In genomic region chr7:4682621-4683042, GRCh38 we compare ENCODE assay signal across 8 cellular contexts. TPM values are rescaled to one million over a fixed set of nuclear protein-coding genes. Genes with fewer than 3 reads are reported as not detected.
DNase-seq lines count a peak whose midpoint lies in the region; ATAC-seq and TF ChIP-seq lines count a peak whose summit lies in the region.

No MANE protein-coding gene starts in this region.

- H3K27ac ChIP-seq in HL-60 (replicated peaks) (peak overlapping the region; percentile 82), WERI-Rb-1 (peak overlapping the region; percentile 71), coronary artery (peak overlapping the region; percentile 95), lung (ENCODE audit: low read depth in 1 of 2, low read length in 1 of 2) (peak overlapping the region; percentile 70 to 94)

- H3K36me3 ChIP-seq in WERI-Rb-1 (peaks cover 10% of the 10 kb centered on the region), lung (ENCODE audit: control insufficient read depth in 2 of 2, insufficient read depth in 2 of 2, low read length in 2 of 2) (no peaks in the 10 kb centered on the region)

- peaks cover 48% of the 10 kb centered on the region for H3K4me1 Mint-ChIP-seq in stimulated activated naive CD8-positive, alpha-beta T cell treated with anti-CD3 and anti-CD28 coated beads, Interleukin-15, amount 100 ng/mL, for 72 hours

- DNase-seq in DMS153 treated with DMSO at 0.1 percent for 48 hours (lab: John Stamatoyannopoulos, UW; ENCODE audit: unreplicated experiment) = peak; percentile 33
- DNase-seq in HL-60 (ENCODE audit: low read depth in 1 of 2, low spot score in 1 of 2) = peak in 1 of 2 experiments; percentile 36
- peak; percentile 48 for DNase-seq in WERI-Rb-1
- DNase-seq in coronary artery (ENCODE audit: low spot score) = no peak
- DNase-seq in lung (ENCODE audit: low spot score) = peak; percentile 58
- peak; percentile 66 for DNase-seq in stimulated activated naive CD8-positive, alpha-beta T cell treated with anti-CD3 and anti-CD28 coated beads, Interleukin-15, amount 100 ng/mL, for 72 hours
- DNase-seq in superior temporal gyrus (ENCODE audit: extremely low spot score) = no peak

- H3K4me3 ChIP-seq in HL-60 (replicated peaks; ENCODE audit: insufficient read depth, low read length) (peak overlapping the region; percentile 92), WERI-Rb-1 (ENCODE audit: low read depth, low read length) (peak overlapping the region; percentile 89), coronary artery (peak overlapping the region; percentile 86), lung (peak overlapping the region; percentile 100)

- TF ChIP-seq CTCF in HL-60 (IDR thresholded peaks at IDR 0.05; ENCODE audit: insufficient read depth, low read length) (no peak), WERI-Rb-1 (IDR thresholded peaks at IDR 0.05; ENCODE audit: low read depth, low read length) (0 out of 2 replicates have a peak, but pooled peaks have one; percentile 23), coronary artery (IDR thresholded peaks at IDR 0.05) (no peak), lung (IDR thresholded peaks at IDR 0.05; ENCODE audit: control extremely low read depth, extremely low read depth) (no peak)

- H3K27ac Mint-ChIP-seq in stimulated activated naive CD8-positive, alpha-beta T cell treated with anti-CD3 and anti-CD28 coated beads, Interleukin-15, amount 100 ng/mL, for 72 hours = no peak overlapping the region

- no peaks in the 10 kb centered on the region for H3K9me3 Mint-ChIP-seq in stimulated activated naive CD8-positive, alpha-beta T cell treated with anti-CD3 and anti-CD28 coated beads, Interleukin-15, amount 100 ng/mL, for 72 hours

- peak overlapping the region; percentile 85 to 95 for H3K4me3 Mint-ChIP-seq in stimulated activated naive CD8-positive, alpha-beta T cell treated with anti-CD3 and anti-CD28 coated beads, Interleukin-15, amount 100 ng/mL, for 72 hours

- H3K9me3 ChIP-seq in WERI-Rb-1 (ENCODE audit: severe bottlenecking) (peaks cover 2% of the 10 kb centered on the region), lung (ENCODE audit: control insufficient read depth in 2 of 2, insufficient read depth in 1 of 2, low read length in 1 of 2) (no peaks in the 10 kb centered on the region)

- 1 to 3% methylated on average over 43 to 47 of the region's 47 CpGs for WGBS in lung, 2 donors

- H3K27me3 ChIP-seq in HL-60 (ENCODE audit: insufficient read depth, poor library complexity, severe bottlenecking) = no peaks in the 10 kb centered on the region
- H3K27me3 ChIP-seq in WERI-Rb-1 (ENCODE audit: insufficient read depth, low read depth, severe bottlenecking) = no peaks in the 10 kb centered on the region
- no peaks in the 10 kb centered on the region for H3K27me3 ChIP-seq in lung (ENCODE audit: control insufficient read depth, insufficient read depth)

- H3K4me1 ChIP-seq in lung (ENCODE audit: control insufficient read depth in 2 of 2, insufficient read depth in 2 of 2, low read length in 2 of 2) = peaks cover 5 to 9% of the 10 kb centered on the region in 2 donors

- peak; percentile 24 for ATAC-seq in GM21381 (IDR thresholded peaks at IDR 0.05; ENCODE audit: unreplicated experiment)
- ATAC-seq in lung (ENCODE audit: insufficient read depth, low FRiP score) = no peak
- ATAC-seq in stimulated activated naive CD8-positive, alpha-beta T cell treated with anti-CD3 and anti-CD28 coated beads, Interleukin-15, amount 100 ng/mL, for 72 hours = peak; percentile 48

- H3K27me3 Mint-ChIP-seq in stimulated activated naive CD8-positive, alpha-beta T cell treated with anti-CD3 and anti-CD28 coated beads, Interleukin-15, amount 100 ng/mL, for 72 hours = no peaks in the 10 kb centered on the region

RNA-seq across cellular contexts. Expression of gene FOXK1, which starts 0.5 kb away (rescaled TPM):
- 10 to 100 TPM; 19.3 to 36.2 TPM for total RNA-seq in lung
- 1 to 10 TPM; 6.4 to 9.3 TPM for polyA plus RNA-seq in lung

Comparison
In these comparisons a context has a peak if more than half of its experiments do, and no peak if none do; other contexts are left out.
1. DNase-seq: peak in DMS153 treated with DMSO at 0.1 percent for 48 hours (single experiment), WERI-Rb-1 (single experiment), lung (single experiment) and stimulated activated naive CD8-positive, alpha-beta T cell treated with anti-CD3 and anti-CD28 coated beads, Interleukin-15, amount 100 ng/mL, for 72 hours (2 of 2); none in coronary artery (single experiment) and superior temporal gyrus (single experiment).
2. Peak in every context shown above with its lines, with median percentiles within 50 percentile points of each other: H3K27ac ChIP-seq and H3K4me3 ChIP-seq.